ENCODE assay signal across 30 cellular contexts in genomic region chr7:105228555-105228954, GRCh38.
DNase-seq lines count a peak whose midpoint lies in the region; FAIRE-seq and TF ChIP-seq lines count a peak whose summit lies in the region.
"Had no signal": no experiment of that assay in that cellular context is flagged by ENCODE, and none has a peak within 500 bp of the region (broad histone marks: within the 10 kb centered on the region; RNA-seq: fewer than 3 reads in every experiment).

No MANE protein-coding gene starts in this region.

- H3K9me3 ChIP-seq in H9 (ENCODE audit: control insufficient read depth, low read depth, low read length) = no peaks in the 10 kb centered on the region
- H3K9me3 ChIP-seq in H1 (ENCODE audit: insufficient read depth in 2 of 2, low read depth in 1 of 2, low read length in 1 of 2) = no peaks in the 10 kb centered on the region
- H3K9me3 ChIP-seq in suprapubic skin = no peaks in the 10 kb centered on the region
- H3K9me3 ChIP-seq: BE2C, right atrium auricular region, testis had no signal

- H3K4me1 Mint-ChIP-seq in H9 = peaks cover 20 to 28% of the 10 kb centered on the region in 2 experiments
- H3K4me1 Mint-ChIP-seq in activated CD4-positive, alpha-beta memory T cell treated with anti-CD3 and anti-CD28 coated beads for 36 hours (ENCODE audit: low read depth) = peaks cover 10% of the 10 kb centered on the region

- H3K9ac ChIP-seq in H9 (ENCODE audit: extremely low read depth, insufficient read length, low read length) (no peak overlapping the region), H1 (replicated peaks in 1 of 4; ENCODE audit: extremely low read depth in 1 of 4, low read depth in 3 of 4, low read length in 3 of 4) (no peak overlapping the region)
- H3K9ac ChIP-seq: parathyroid adenoma had no signal

- no peak overlapping the region for H4K91ac ChIP-seq in H9 (ENCODE audit: insufficient read length, low read depth, low read length)
- H4K91ac ChIP-seq in H1 (replicated peaks; ENCODE audit: insufficient read length, low read length) = peak overlapping the region; percentile 74

- H3K27me3 ChIP-seq in H9 (ENCODE audit: insufficient read depth, low read length) (no peaks in the 10 kb centered on the region), H1 (replicated peaks in 1 of 4; ENCODE audit: control insufficient read depth in 3 of 4, extremely low read depth in 1 of 4, insufficient read depth in 3 of 4, low read length in 3 of 4) (no peaks in the 10 kb centered on the region), suprapubic skin (no peaks in the 10 kb centered on the region)
- H3K27me3 ChIP-seq: BE2C, right atrium auricular region, testis had no signal

- H3K4me3 Mint-ChIP-seq in H9 = no peak overlapping the region; a peak in 1 of 5 replicates
- H3K4me3 Mint-ChIP-seq in activated CD4-positive, alpha-beta memory T cell treated with anti-CD3 and anti-CD28 coated beads for 36 hours = no peak overlapping the region
- H3K4me3 Mint-ChIP-seq: activated CD4-positive, alpha-beta T cell treated with anti-CD3 and anti-CD28 coated beads for 36 hours; activated CD8-positive, alpha-beta T cell treated with anti-CD3 and anti-CD28 coated beads, Interleukin-2, amount 10 ng/mL, durations not matched to agents 7 days and 5 days; CD8-positive, alpha-beta T cell had no signal

- H3K79me1 ChIP-seq in H9 (ENCODE audit: insufficient read depth, low read depth, low read length, poor library complexity, severe bottlenecking) = no peaks in the 10 kb centered on the region
- H3K79me1 ChIP-seq in H1 (ENCODE audit: low read depth, low read length) = no peaks in the 10 kb centered on the region

- H3K9me3 Mint-ChIP-seq in H9 = no peaks in the 10 kb centered on the region
- no peaks in the 10 kb centered on the region for H3K9me3 Mint-ChIP-seq in activated CD4-positive, alpha-beta memory T cell treated with anti-CD3 and anti-CD28 coated beads for 36 hours

- no peaks in the 10 kb centered on the region; the same call in 1 of the 2 replicates for H3K4me1 ChIP-seq in H9 (ENCODE audit: insufficient read depth, low read length)
- H3K4me1 ChIP-seq in H1 (replicated peaks in 1 of 4; ENCODE audit: control insufficient read depth in 3 of 4, insufficient read depth in 4 of 4, low read length in 3 of 4) = peaks cover 0 to 3% (median 2%) of the 10 kb centered on the region in 4 experiments; a peak in 4 of 7 replicates
- peaks cover 6% of the 10 kb centered on the region for H3K4me1 ChIP-seq in suprapubic skin
- H3K4me1 ChIP-seq: parathyroid adenoma had no signal

- H3K23me2 ChIP-seq in H9 (ENCODE audit: insufficient read length, low read depth, low read length, poor library complexity, severe bottlenecking) = no peaks in the 10 kb centered on the region
- H3K23me2 ChIP-seq in H1 (ENCODE audit: low read depth, low read length) = no peaks in the 10 kb centered on the region; the same call in 1 of the 2 replicates

- H3K27me3 Mint-ChIP-seq in H9 (ENCODE audit: low read depth) = no peaks in the 10 kb centered on the region
- no peaks in the 10 kb centered on the region for H3K27me3 Mint-ChIP-seq in activated CD4-positive, alpha-beta memory T cell treated with anti-CD3 and anti-CD28 coated beads for 36 hours
- H3K27me3 Mint-ChIP-seq: activated CD4-positive, alpha-beta T cell treated with anti-CD3 and anti-CD28 coated beads for 36 hours had no signal

- H2BK120ac ChIP-seq in H9 (ENCODE audit: low read depth, low read length, poor library complexity, severe bottlenecking) (no peak overlapping the region), H1 (replicated peaks; ENCODE audit: low read depth, low read length) (no peak overlapping the region)

- TF ChIP-seq EP300 in H1 (IDR thresholded peaks at IDR 0.05; ENCODE audit: borderline replicate concordance in 1 of 2, low read depth in 2 of 2, low read length in 2 of 2) (no peak), suprapubic skin (IDR thresholded peaks at IDR 0.05) (no peak)

- H2BK15ac ChIP-seq in H9 (ENCODE audit: low read depth, low read length) (no peak overlapping the region), H1 (ENCODE audit: low read length) (no peak overlapping the region)

- H3K14ac ChIP-seq in H9 (ENCODE audit: insufficient read depth, low read length) (no peak overlapping the region), H1 (ENCODE audit: insufficient read length) (no peak overlapping the region)

- H2BK5ac ChIP-seq in H9 (ENCODE audit: insufficient read length, low read length) = no peak overlapping the region
- no peak overlapping the region for H2BK5ac ChIP-seq in H1 (ENCODE audit: low read depth, low read length)

- peaks cover 0 to 6% (median 0%) of the 10 kb centered on the region in 3 experiments; a peak in 1 of 7 replicates for H3K36me3 Mint-ChIP-seq in H9 (ENCODE audit: insufficient read depth in 1 of 3, low read depth in 3 of 3)
- H3K36me3 Mint-ChIP-seq in activated CD4-positive, alpha-beta memory T cell treated with anti-CD3 and anti-CD28 coated beads for 36 hours = peaks cover 8% of the 10 kb centered on the region

- TF ChIP-seq CTCF in H9 (conservative IDR thresholded peaks at IDR 0.05) = no peak; the same call in 1 of the 3 replicates
- peak in 2 of 3 experiments; percentile 16 to 33; a peak in 2 of 4 replicates for TF ChIP-seq CTCF in H1 (IDR thresholded peaks at IDR 0.05; ENCODE audit: control extremely low read depth in 1 of 3, insufficient read depth in 1 of 3, low read depth in 1 of 3, low read length in 3 of 3)
- TF ChIP-seq CTCF in suprapubic skin (IDR thresholded peaks at IDR 0.05) = no peak

- H2BK20ac ChIP-seq in H9 (ENCODE audit: low read depth, low read length, poor library complexity, severe bottlenecking) (no peak overlapping the region), H1 (ENCODE audit: low read length) (no peak overlapping the region)

- POLR2A ChIA-PET in H1 (lab: Charles Lee; ENCODE audit: partially characterized antibody) = interaction anchor here (1.4 to 1.6 kb wide), 2 partner anchors 11 to 128 kb away, joined by 3 to 4 read pairs; no protein-coding TSS in a partner anchor
- POLR2A ChIA-PET in activated CD4-positive, alpha-beta memory T cell treated with anti-CD3 and anti-CD28 coated beads for 36 hours (lab: Charles Lee) = no interaction called here

- H4K20me1 ChIP-seq in H9 (ENCODE audit: control insufficient read depth, insufficient read depth, insufficient read length) (no peaks in the 10 kb centered on the region), H1 (replicated peaks in 1 of 2; ENCODE audit: control insufficient read depth in 1 of 2, insufficient read depth in 2 of 2, low read length in 2 of 2) (peaks cover 0 to 5% of the 10 kb centered on the region in 2 experiments)

- no peak for FAIRE-seq in H1 (lab: Jason Lieb, UNC)
- FAIRE-seq: GM18507, urothelium cell line had no signal

- H3K79me2 ChIP-seq in H9 (ENCODE audit: insufficient read depth, low read length) (peaks cover 2% of the 10 kb centered on the region; the same call in 1 of the 2 replicates), H1 (ENCODE audit: control insufficient read depth in 1 of 2, insufficient read depth in 2 of 2, low read length in 2 of 2) (peaks cover 0 to 26% of the 10 kb centered on the region in 2 experiments; a peak in 1 of 4 replicates)

- H3K56ac ChIP-seq in H9 (ENCODE audit: insufficient read length, low read depth, low read length) (no peak overlapping the region), H1 (replicated peaks; ENCODE audit: insufficient read length, low read depth, low read length) (no peak overlapping the region)

- TF ChIP-seq RAD21 in H1 (IDR thresholded peaks at IDR 0.05 in 1 of 2, conservative IDR thresholded peaks at IDR 0.05 in 1 of 2; ENCODE audit: low read depth in 2 of 2, low read length in 2 of 2) = peak; percentile 3 to 35; a peak in 3 of 4 replicates

- no peak overlapping the region for H2BK12ac ChIP-seq in H9 (ENCODE audit: insufficient read length, low read depth, low read length)
- no peak overlapping the region for H2BK12ac ChIP-seq in H1 (ENCODE audit: low read depth, low read length)

- CTCF ChIA-PET in H1 (lab: Charles Lee; ENCODE audit: partially characterized antibody) = interaction anchor here (0.8 to 1.9 kb wide), 9 partner anchors 15 to 77 kb away, joined by 3 to 5 read pairs (median 3); no protein-coding TSS in a partner anchor
- CTCF ChIA-PET in activated CD4-positive, alpha-beta memory T cell treated with anti-CD3 and anti-CD28 coated beads for 36 hours (lab: Charles Lee) = no interaction called here

- H3K4me2 ChIP-seq in H9 (ENCODE audit: insufficient read depth, insufficient read length, low read length) (no peak overlapping the region), H1 (ENCODE audit: insufficient read depth in 1 of 2, low read depth in 2 of 2, low read length in 2 of 2) (peak overlapping the region in 1 of 2 experiments; percentile 23; a peak in 2 of 4 replicates)
- H3K4me2 ChIP-seq: smooth muscle cell had no signal

- no peak for TF ChIP-seq POLR2A in H1 (IDR thresholded peaks at IDR 0.05; ENCODE audit: control extremely low read depth in 1 of 2, low read depth in 2 of 2, low read length in 2 of 2)
- TF ChIP-seq POLR2A in suprapubic skin (IDR thresholded peaks at IDR 0.05) = no peak

- H4K5ac ChIP-seq in H9 (ENCODE audit: insufficient read length, low read depth, low read length) = no peak overlapping the region
- peak overlapping the region; percentile 18 for H4K5ac ChIP-seq in H1 (ENCODE audit: insufficient read length, low read depth, low read length)

- H3K36me3 ChIP-seq in H1 (ENCODE audit: control insufficient read depth in 2 of 4, insufficient read depth in 4 of 4, low read length in 3 of 4) = no peaks in the 10 kb centered on the region
- peaks cover 2% of the 10 kb centered on the region for H3K36me3 ChIP-seq in suprapubic skin
- H3K36me3 ChIP-seq: BE2C, right atrium auricular region had no signal

- no peak overlapping the region for H3T11ph ChIP-seq in H9 (ENCODE audit: low read length)

- H3K23ac ChIP-seq in H9 (ENCODE audit: insufficient read length, low read depth, low read length) (no peak overlapping the region), H1 (ENCODE audit: insufficient read length) (no peak overlapping the region)

- WGBS in H9 (ENCODE audit: extremely low coverage, insufficient read length, low lambda C conversion rate) = no CpG with 5 or more reads among the region's 20 CpGs
- 45% methylated on average over 20 of the region's 20 CpGs; no CpG with 5 or more reads in 1 of the 2 experiments for WGBS in H1 (ENCODE audit: extremely low coverage in 1 of 2, insufficient coverage in 1 of 2, insufficient read length in 1 of 2, insufficient replicate concordance in 2 of 2, low coverage in 1 of 2, low lambda C conversion rate in 2 of 2, missing lambda C conversion rate in 1 of 2), 2 experiments
- WGBS in suprapubic skin = 85% methylated on average over 20 of the region's 20 CpGs

- H2AFZ ChIP-seq in H9 (ENCODE audit: low read length) (no peak overlapping the region), H1 (ENCODE audit: low read length) (no peak overlapping the region)
- H2AFZ ChIP-seq: parathyroid adenoma had no signal

- H3K4me3 ChIP-seq in H1 (ENCODE audit: extremely low read depth in 1 of 4, insufficient read depth in 2 of 4, low read depth in 3 of 4, low read length in 4 of 4) (peak overlapping the region in 1 of 4 experiments; percentile 6; a peak in 1 of 8 replicates), suprapubic skin (no peak overlapping the region)
- H3K4me3 ChIP-seq: lung, right atrium auricular region, smooth muscle cell had no signal

- H4K8ac ChIP-seq in H9 (replicated peaks; ENCODE audit: insufficient read length, low read depth, low read length) (no peak overlapping the region), H1 (ENCODE audit: extremely low read depth, insufficient read depth, low read length) (peak overlapping the region; percentile 86; the same call in 1 of the 2 replicates)

- intact Hi-C loops in activated CD4-positive, alpha-beta memory T cell treated with anti-CD3 and anti-CD28 coated beads for 36 hours (cut with micrococcal nuclease) = no loop called here

- no peak overlapping the region for H3K27ac ChIP-seq in H9 (ENCODE audit: insufficient read length, low read depth, low read length)
- H3K27ac ChIP-seq in H1 (ENCODE audit: low read depth, low read length) = no peak overlapping the region
- H3K27ac ChIP-seq in suprapubic skin = peak overlapping the region; percentile 73
- H3K27ac ChIP-seq: parathyroid adenoma, right atrium auricular region, testis had no signal

- no peak overlapping the region for H3K4ac ChIP-seq in H9 (ENCODE audit: low read depth, low read length)
- H3K4ac ChIP-seq in H1 (replicated peaks; ENCODE audit: insufficient read length, low read depth, low read length) = no peak overlapping the region

- DNase-seq in H9 = peak; percentile 81
- DNase-seq in H1 (ENCODE audit: low read depth in 1 of 2, low spot score in 2 of 2) = peak; percentile 69 to 72
- peak; percentile 22 for DNase-seq in iPS-NIHi7 (ENCODE audit: extremely low spot score)
- no peak for DNase-seq in suprapubic skin (ENCODE audit: low spot score in 2 of 2)
- DNase-seq in ecto neural progenitor cell (ENCODE audit: low spot score) = no peak
- no peak for DNase-seq in cerebellar nuclear complex (lab: John Stamatoyannopoulos, UW)
- DNase-seq in activated CD4-positive, alpha-beta memory T cell treated with anti-CD3 and anti-CD28 coated beads for 36 hours = no peak
- DNase-seq: ACHN; activated CD4-positive, alpha-beta T cell treated with anti-CD3 and anti-CD28 coated beads for 36 hours; activated CD8-positive, alpha-beta T cell treated with anti-CD3 and anti-CD28 coated beads, Interleukin-2, amount 10 ng/mL, durations not matched to agents 7 days and 5 days; amygdala; BE2C; CD8-positive, alpha-beta T cell; GOT3; Karpas-422; NCI-H1417 treated with DMSO at 0.1 percent for 48 hours; NCI-H2081; NCI-H345; SIG-M5; stimulated activated naive CD4-positive, alpha-beta T cell treated with Interleukin-2 at 50 U/mL for 16 hours; SW 1271; testis had no signal

- H3K27ac Mint-ChIP-seq in H9 = peak overlapping the region; percentile 32 to 77 (median 55); a peak in 5 of 7 replicates
- H3K27ac Mint-ChIP-seq in activated CD4-positive, alpha-beta memory T cell treated with anti-CD3 and anti-CD28 coated beads for 36 hours = no peak overlapping the region
- H3K27ac Mint-ChIP-seq: activated CD4-positive, alpha-beta T cell treated with anti-CD3 and anti-CD28 coated beads for 36 hours; activated CD8-positive, alpha-beta T cell treated with anti-CD3 and anti-CD28 coated beads, Interleukin-2, amount 10 ng/mL, durations not matched to agents 7 days and 5 days; activated naive CD4-positive, alpha-beta T cell treated with anti-CD3 and anti-CD28 coated beads, Interleukin-2, amount 50 U/mL, for 72 hours; activated T-helper 2 cell treated with anti-CD3 and anti-CD28 coated beads, Interferon-gamma antibody, Interleukin-2, Interleukin-4, amounts not matched to agents 10 μg/mL and 5 μg/mL and 100 μg/mL, durations not matched to agents 14 hours and 24 hours and 36 hours; CD8-positive, alpha-beta T cell had no signal

- H3K18ac ChIP-seq in H9 (ENCODE audit: insufficient read length, low read depth, low read length) (no peak overlapping the region), H1 (ENCODE audit: extremely low read depth, low read length) (no peak overlapping the region; the same call in 1 of the 2 replicates)

- H2AK5ac ChIP-seq in H9 (ENCODE audit: insufficient read length, low read length) (no peak overlapping the region), H1 (ENCODE audit: low read depth, low read length) (no peak overlapping the region)

Comparison
In these comparisons a context has a peak if more than half of its experiments do, and no peak if none do; other contexts are left out.
1. DNase-seq: peak in H9 (single experiment), H1 (2 of 2) and iPS-NIHi7 (single experiment); none in suprapubic skin (0 of 2), ecto neural progenitor cell (single experiment), cerebellar nuclear complex (0 of 2) and activated CD4-positive, alpha-beta memory T cell treated with anti-CD3 and anti-CD28 coated beads for 36 hours (single experiment).
2. CTCF ChIP-seq: peak in H1 (2 of 3); none in H9 (single experiment) and suprapubic skin (0 of 2).